ENCODE assay signal across 13 cellular contexts in genomic region chr11:43547411-43547718, GRCh38.
DNase-seq lines count a peak whose midpoint lies in the region; TF ChIP-seq lines count a peak whose summit lies in the region.
"Had no signal": no experiment of that assay in that cellular context is flagged by ENCODE, and none has a peak within 500 bp of the region (broad histone marks: within the 10 kb centered on the region; RNA-seq: fewer than 3 reads in every experiment).

No MANE protein-coding gene starts in this region.

- DNase-seq in MG63 (no peak), esophagus muscularis mucosa (ENCODE audit: extremely low spot score) (no peak), RKO (ENCODE audit: low spot score) (no peak), epidermal melanocyte (ENCODE audit: insufficient read length, low spot score) (no peak)
- no peak for DNase-seq in activated naive CD4-positive, alpha-beta T cell (lab: John Stamatoyannopoulos, UW)
- no peak for DNase-seq in activated T-cell treated with anti-CD3 and anti-CD28 coated beads, Interleukin-2, amount 50 U/mL, for 24 hours
- DNase-seq: activated CD4-positive, alpha-beta memory T cell treated with anti-CD3 and anti-CD28 coated beads for 36 hours; CD4-positive, CD25-positive, alpha-beta regulatory T cell; NCI-H446 treated with DMSO at 0.1 percent for 48 hours; stimulated activated naive CD4-positive, alpha-beta T cell treated with Interleukin-2 at 50 U/mL for 16 hours had no signal

- TF ChIP-seq CTCF in esophagus muscularis mucosa (IDR thresholded peaks at IDR 0.05) = no peak
- no peak for TF ChIP-seq CTCF in nephron (IDR thresholded peaks at IDR 0.05; ENCODE audit: unreplicated experiment in 3 of 3)

- WGBS in esophagus muscularis mucosa = 1% methylated on average over 14 of the region's 26 CpGs

- H3K36me3 Mint-ChIP-seq in nephron (ENCODE audit: low read depth) = no peaks in the 10 kb centered on the region
- H3K36me3 Mint-ChIP-seq in activated T-cell treated with anti-CD3 and anti-CD28 coated beads, Interleukin-2, amount 50 U/mL, for 24 hours (ENCODE audit: low read depth) = no peaks in the 10 kb centered on the region
- H3K36me3 Mint-ChIP-seq: activated CD4-positive, alpha-beta memory T cell treated with anti-CD3 and anti-CD28 coated beads for 36 hours; CD4-positive, CD25-positive, alpha-beta regulatory T cell had no signal

- no peaks in the 10 kb centered on the region for H3K9me3 ChIP-seq in MG63
- no peaks in the 10 kb centered on the region for H3K9me3 ChIP-seq in esophagus muscularis mucosa

- H3K4me1 Mint-ChIP-seq in nephron = no peaks in the 10 kb centered on the region
- H3K4me1 Mint-ChIP-seq in activated T-cell treated with anti-CD3 and anti-CD28 coated beads, Interleukin-2, amount 50 U/mL, for 24 hours (ENCODE audit: low read depth) = peaks cover 5% of the 10 kb centered on the region

- H3K27ac ChIP-seq in ACC112 (ENCODE audit: low read depth, low read length) (no peak overlapping the region), esophagus muscularis mucosa (replicated peaks in 1 of 4) (no peak overlapping the region)
- H3K27ac ChIP-seq: KMS-11 had no signal

- H3K36me3 ChIP-seq in ACC112 (ENCODE audit: insufficient read depth, low read length) (no peaks in the 10 kb centered on the region), MG63 (no peaks in the 10 kb centered on the region), esophagus muscularis mucosa (no peaks in the 10 kb centered on the region)

- H3K9me3 Mint-ChIP-seq in nephron = peaks cover 6% of the 10 kb centered on the region
- H3K9me3 Mint-ChIP-seq in activated T-cell treated with anti-CD3 and anti-CD28 coated beads, Interleukin-2, amount 50 U/mL, for 24 hours = no peaks in the 10 kb centered on the region
- H3K9me3 Mint-ChIP-seq: activated CD4-positive, alpha-beta memory T cell treated with anti-CD3 and anti-CD28 coated beads for 36 hours had no signal

- H3K79me2 ChIP-seq in ACC112 (ENCODE audit: control insufficient read depth, insufficient read depth, low read length, unreplicated experiment) = no peaks in the 10 kb centered on the region

- peak overlapping the region; percentile 6 for H2AFZ ChIP-seq in ACC112 (ENCODE audit: low read length, unreplicated experiment)

- peaks cover 58% of the 10 kb centered on the region for H3K27me3 Mint-ChIP-seq in nephron (ENCODE audit: low read depth)
- peaks cover 82% of the 10 kb centered on the region for H3K27me3 Mint-ChIP-seq in activated T-cell treated with anti-CD3 and anti-CD28 coated beads, Interleukin-2, amount 50 U/mL, for 24 hours

- no peak for TF ChIP-seq POLR2A in esophagus muscularis mucosa (IDR thresholded peaks at IDR 0.05; ENCODE audit: low read depth)

- no peak for TF ChIP-seq EP300 in esophagus muscularis mucosa (IDR thresholded peaks at IDR 0.05)

- H3K27me3 ChIP-seq in ACC112 (ENCODE audit: insufficient read depth, low read length) (peaks cover 47% of the 10 kb centered on the region), MG63 (peaks cover 7% of the 10 kb centered on the region; the same call in 1 of the 2 replicates), esophagus muscularis mucosa (peaks cover 0 to 36% (median 8%) of the 10 kb centered on the region in 4 donors)

- intact Hi-C loops in esophagus muscularis mucosa (cut with DNase I) = no loop called here

- H3K27ac Mint-ChIP-seq in nephron = no peak overlapping the region
- H3K27ac Mint-ChIP-seq in activated T-cell treated with anti-CD3 and anti-CD28 coated beads, Interleukin-2, amount 50 U/mL, for 24 hours = no peak overlapping the region
- H3K27ac Mint-ChIP-seq: activated CD4-positive, alpha-beta memory T cell treated with anti-CD3 and anti-CD28 coated beads for 36 hours; CD4-positive, CD25-positive, alpha-beta regulatory T cell had no signal

- H3K4me1 ChIP-seq in ACC112 (ENCODE audit: control insufficient read depth, insufficient read depth, low read length, unreplicated experiment) (peaks cover 10% of the 10 kb centered on the region), esophagus muscularis mucosa (peaks cover 0 to 15% (median 13%) of the 10 kb centered on the region in 4 donors)

- peak overlapping the region; percentile 67 for H3K4me3 ChIP-seq in ACC112 (ENCODE audit: low read depth, low read length)
- H3K4me3 ChIP-seq in MG63 = 0 out of 2 replicates have a peak overlapping the region, but pooled peaks have one; percentile 15
- H3K4me3 ChIP-seq in esophagus muscularis mucosa = peak overlapping the region; percentile 44 to 55 (median 45)

- peak overlapping the region; percentile 66 to 77 (median 73) for H3K4me3 Mint-ChIP-seq in nephron
- no peak overlapping the region for H3K4me3 Mint-ChIP-seq in activated T-cell treated with anti-CD3 and anti-CD28 coated beads, Interleukin-2, amount 50 U/mL, for 24 hours
- H3K4me3 Mint-ChIP-seq: activated CD4-positive, alpha-beta memory T cell treated with anti-CD3 and anti-CD28 coated beads for 36 hours; CD4-positive, CD25-positive, alpha-beta regulatory T cell had no signal

Comparison
In these comparisons a context has a peak if more than half of its experiments do, and no peak if none do; other contexts are left out.
1. H3K4me3 ChIP-seq: peak in every context shown above with its lines; median percentile 67 in ACC112; 45 in esophagus muscularis mucosa; 15 in MG63.